Comparison of ENCODE assay signal across 9 cellular contexts in the genomic region with DNA sequence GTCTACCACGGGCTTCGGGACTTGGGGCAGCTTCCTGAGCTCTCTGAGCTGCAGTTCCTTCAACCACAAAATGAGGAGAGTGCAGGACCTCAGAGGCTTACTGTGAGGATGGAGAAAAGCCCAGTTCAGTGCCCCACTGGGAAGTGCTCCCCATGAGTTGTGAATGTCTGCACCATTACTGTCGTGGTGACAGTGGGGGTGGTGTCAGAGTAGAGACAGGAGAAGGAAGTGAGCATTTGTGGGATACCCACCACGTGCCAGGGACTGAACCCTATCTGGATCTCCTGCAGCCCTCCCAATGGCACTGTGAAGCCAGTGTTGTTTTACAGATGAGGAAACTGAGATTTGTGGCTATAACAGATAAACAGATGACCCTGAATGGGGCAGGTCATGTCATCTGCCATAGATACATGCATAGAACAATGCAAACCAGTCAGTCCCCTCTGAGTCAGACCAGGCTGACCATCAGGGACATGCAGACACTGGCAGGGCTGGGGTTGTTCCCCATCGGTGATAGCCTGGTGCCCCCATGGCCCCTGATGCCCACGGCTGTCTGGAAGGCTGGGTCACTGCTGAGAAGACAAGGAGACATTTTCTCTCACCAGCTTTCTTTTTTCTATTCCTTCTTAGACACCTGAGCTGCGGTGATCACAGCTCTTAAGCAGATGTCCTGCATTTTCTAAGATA.
DNase-seq lines count a peak whose midpoint lies in the region; ATAC-seq, FAIRE-seq and TF ChIP-seq lines count a peak whose summit lies in the region.
"Had no signal": no experiment of that assay in that cellular context is flagged by ENCODE, and none has a peak within 500 bp of the region (broad histone marks: within the 10 kb centered on the region; RNA-seq: fewer than 3 reads in every experiment).

No MANE protein-coding gene starts in this region.

- no peak overlapping the region for H3K4ac ChIP-seq in neuronal stem cell (ENCODE audit: low read length)

- ATAC-seq in GM21825 (IDR thresholded peaks at IDR 0.05; ENCODE audit: unreplicated experiment), result no peak
- ATAC-seq in HG02759 (IDR thresholded peaks at IDR 0.05; ENCODE audit: unreplicated experiment), result no peak
- no peak for ATAC-seq in HG03439 (IDR thresholded peaks at IDR 0.05; ENCODE audit: unreplicated experiment)

- H4K20me1 ChIP-seq in DOHH2 (ENCODE audit: control insufficient read depth, insufficient read depth, low read depth, low read length), result no peaks in the 10 kb centered on the region

- no peak overlapping the region for H3K18ac ChIP-seq in neuronal stem cell (ENCODE audit: low read length)

- no peaks in the 10 kb centered on the region for H3F3A ChIP-seq in DOHH2 (ENCODE audit: control insufficient read depth, insufficient read depth)

- H4K8ac ChIP-seq in neuronal stem cell (ENCODE audit: low read depth, low read length), result no peak overlapping the region

- no peak overlapping the region for H2BK120ac ChIP-seq in neuronal stem cell (ENCODE audit: low read depth, low read length)

- H2BK12ac ChIP-seq in neuronal stem cell (ENCODE audit: low read length), result no peak overlapping the region

- H2AK5ac ChIP-seq in neuronal stem cell (ENCODE audit: low read depth, low read length), result no peak overlapping the region

- no peaks in the 10 kb centered on the region for H3K79me1 ChIP-seq in neuronal stem cell (ENCODE audit: low read depth, low read length)

- no peak overlapping the region for H4K91ac ChIP-seq in neuronal stem cell (ENCODE audit: low read depth, low read length, poor library complexity)

- peak overlapping the region; percentile 57 for H3K4me2 ChIP-seq in DOHH2 (ENCODE audit: low read length)
- H3K4me2 ChIP-seq in neuronal stem cell (ENCODE audit: insufficient read depth, low read length, poor library complexity, severe bottlenecking), result peak overlapping the region; percentile 63

- H3K27me3 ChIP-seq in DOHH2 (ENCODE audit: control insufficient read depth, low read length) (peaks cover 34% of the 10 kb centered on the region), HUES6 (ENCODE audit: control insufficient read depth, insufficient read depth, low read length) (no peaks in the 10 kb centered on the region), bronchial epithelial cell (ENCODE audit: control insufficient read depth, insufficient read depth, low read length) (peaks cover 12% of the 10 kb centered on the region), neuronal stem cell (ENCODE audit: control insufficient read depth in 3 of 3, insufficient read depth in 3 of 3, low read depth in 1 of 3, low read length in 3 of 3) (peaks cover 0 to 28% (median 12%) of the 10 kb centered on the region in 3 experiments)

- DNase-seq in bronchial epithelial cell (ENCODE audit: low read depth) (no peak), neuronal stem cell (ENCODE audit: low spot score) (no peak), cerebellar nuclear complex (lab: John Stamatoyannopoulos, UW) (no peak)

- WGBS in neuronal stem cell (ENCODE audit: extremely low coverage in 2 of 2, insufficient read length in 2 of 2, insufficient replicate concordance in 1 of 2), 2 donors, result no CpG with 5 or more reads among the region's 7 CpGs

- H2AFZ ChIP-seq in neuronal stem cell (ENCODE audit: low read length), result no peak overlapping the region

- H3K9ac ChIP-seq in HUES6 (ENCODE audit: low read length), result peak overlapping the region; percentile 91
- no peak overlapping the region for H3K9ac ChIP-seq in neuronal stem cell (ENCODE audit: low read depth, low read length, poor library complexity)

- H3K36me3 ChIP-seq in DOHH2 (ENCODE audit: control insufficient read depth, low read length) (no peaks in the 10 kb centered on the region), HUES6 (ENCODE audit: control insufficient read depth, insufficient read depth, low read length) (peaks cover 43% of the 10 kb centered on the region), bronchial epithelial cell (ENCODE audit: control insufficient read depth, insufficient read depth, low read length) (no peaks in the 10 kb centered on the region), neuronal stem cell (replicated peaks in 1 of 2; ENCODE audit: control insufficient read depth in 2 of 2, insufficient read depth in 2 of 2, low read length in 2 of 2) (peaks cover 2 to 12% of the 10 kb centered on the region in 2 donors)

- no peak overlapping the region for H2BK5ac ChIP-seq in neuronal stem cell (ENCODE audit: low read length)

- H3K9me2 ChIP-seq in DOHH2 (replicated peaks; ENCODE audit: control insufficient read depth, low read length), result no peaks in the 10 kb centered on the region

- H3K4me3 ChIP-seq in DOHH2 (ENCODE audit: low read length), result peak overlapping the region; percentile 69
- peak overlapping the region; percentile 62 for H3K4me3 ChIP-seq in HUES6 (ENCODE audit: low read depth, low read length)
- H3K4me3 ChIP-seq in bronchial epithelial cell (ENCODE audit: low read depth, low read length), result no peak overlapping the region
- peak overlapping the region in 1 of 2 donors; percentile 87 for H3K4me3 ChIP-seq in neuronal stem cell (ENCODE audit: low read length in 2 of 2)

- H3K9me3 ChIP-seq in DOHH2 (ENCODE audit: control insufficient read depth, insufficient read depth, low read length) (no peaks in the 10 kb centered on the region), HUES6 (ENCODE audit: control insufficient read depth, insufficient read depth, low read depth, low read length) (no peaks in the 10 kb centered on the region), neuronal stem cell (replicated peaks in 1 of 2; ENCODE audit: control insufficient read depth in 2 of 2, insufficient read depth in 1 of 2, low read depth in 1 of 2, low read length in 2 of 2) (peaks cover 0 to 7% of the 10 kb centered on the region in 2 donors)

- no peaks in the 10 kb centered on the region for H3K79me2 ChIP-seq in DOHH2 (ENCODE audit: control insufficient read depth, low read length)

- no peak overlapping the region for H3K14ac ChIP-seq in neuronal stem cell (ENCODE audit: low read length)

- no peak overlapping the region for H3K23ac ChIP-seq in neuronal stem cell (ENCODE audit: low read depth, low read length, poor library complexity)

- peak; percentile 40 for FAIRE-seq in bronchial epithelial cell (lab: Jason Lieb, UNC)
- FAIRE-seq: frontal cortex had no signal

- H3K27ac ChIP-seq in DOHH2 (ENCODE audit: low read depth, low read length), result no peak overlapping the region
- no peak overlapping the region for H3K27ac ChIP-seq in HUES6 (ENCODE audit: low read depth, low read length)
- H3K27ac ChIP-seq in neuronal stem cell (replicated peaks; ENCODE audit: low read length), result no peak overlapping the region

- no peak overlapping the region for H2BK15ac ChIP-seq in neuronal stem cell (ENCODE audit: low read length)

- H3K4me1 ChIP-seq in DOHH2 (ENCODE audit: control insufficient read depth, low read length) (peaks cover 16% of the 10 kb centered on the region), HUES6 (ENCODE audit: control insufficient read depth, insufficient read depth, low read length) (no peaks in the 10 kb centered on the region), neuronal stem cell (ENCODE audit: control insufficient read depth in 2 of 2, insufficient read depth in 1 of 2, low read depth in 1 of 2, low read length in 2 of 2) (no peaks in the 10 kb centered on the region)

- TF ChIP-seq CTCF in DOHH2 (IDR thresholded peaks at IDR 0.05; ENCODE audit: low read depth, low read length, poor library complexity, severe bottlenecking) (no peak), bronchial epithelial cell (IDR thresholded peaks at IDR 0.05; ENCODE audit: insufficient read depth, low read length, severe bottlenecking) (no peak)
